1 cellular context compared by ENCODE assay signal in the genomic region with DNA sequence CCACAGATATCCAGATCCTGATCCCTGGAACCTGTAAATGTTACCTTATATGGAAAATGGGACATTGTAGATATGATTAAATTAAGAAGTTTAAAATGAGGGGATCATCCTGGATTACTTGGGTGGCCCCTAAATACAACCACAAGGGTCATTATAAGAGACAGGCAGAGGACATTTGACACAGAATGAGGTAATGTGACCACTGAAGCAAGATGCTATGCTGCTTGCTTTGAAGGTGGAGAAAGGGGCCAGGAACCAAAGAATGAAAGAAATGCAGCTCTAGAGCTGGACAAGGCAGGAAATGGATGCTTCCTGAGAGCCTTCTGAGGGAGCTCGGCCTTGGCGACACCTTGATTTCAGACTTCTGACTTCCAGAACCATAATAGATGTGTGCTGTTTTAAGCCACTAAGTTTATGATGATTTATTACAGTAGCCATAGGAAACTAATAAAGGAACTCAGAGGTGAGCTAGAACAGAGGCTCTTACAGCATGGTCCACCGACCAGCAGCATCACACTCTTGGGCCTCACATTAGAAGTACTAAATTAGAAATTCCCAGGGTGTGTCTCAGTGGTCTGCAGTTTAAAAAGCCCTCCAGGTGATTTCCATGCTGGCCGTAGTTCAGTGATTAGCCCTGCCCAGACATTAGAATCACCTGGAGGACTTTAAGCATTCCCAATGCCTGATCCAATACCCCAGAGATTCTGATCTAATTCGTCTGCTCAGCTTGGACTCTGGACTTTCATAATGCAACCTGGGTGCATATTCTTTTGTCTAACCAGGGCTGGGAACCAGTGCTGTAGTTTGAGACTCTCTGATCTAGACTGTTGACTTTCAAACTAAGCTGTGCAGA.
TF ChIP-seq lines count a peak whose summit lies in the region.

No MANE protein-coding gene starts in this region.

TF ChIP-seq in IMR-90, 13 proteins besides CTCF, POLR2A, EP300 and RAD21 (continued from another document):
- TF ChIP-seq FOS (IDR thresholded peaks at IDR 0.05; ENCODE audit: low read depth, low read length) (no peak), MAZ (IDR thresholded peaks at IDR 0.05; ENCODE audit: borderline replicate concordance, low read depth, low read length) (no peak), MAFK (IDR thresholded peaks at IDR 0.05; ENCODE audit: low read depth, low read length) (no peak), CEBPB (IDR thresholded peaks at IDR 0.05; ENCODE audit: low read depth, low read length) (no peak), BHLHE40 (IDR thresholded peaks at IDR 0.05; ENCODE audit: low read depth, low read length) (no peak), CHD1 (IDR thresholded peaks at IDR 0.05; ENCODE audit: low read depth, low read length) (no peak), MXI1 (IDR thresholded peaks at IDR 0.05; ENCODE audit: borderline replicate concordance, low read depth, low read length) (no peak), RCOR1 (IDR thresholded peaks at IDR 0.05; ENCODE audit: insufficient replicate concordance, low read length) (no peak), NFE2L2 (IDR thresholded peaks at IDR 0.05; ENCODE audit: low read depth, low read length) (no peak)
- TF ChIP-seq, protein P1, sequence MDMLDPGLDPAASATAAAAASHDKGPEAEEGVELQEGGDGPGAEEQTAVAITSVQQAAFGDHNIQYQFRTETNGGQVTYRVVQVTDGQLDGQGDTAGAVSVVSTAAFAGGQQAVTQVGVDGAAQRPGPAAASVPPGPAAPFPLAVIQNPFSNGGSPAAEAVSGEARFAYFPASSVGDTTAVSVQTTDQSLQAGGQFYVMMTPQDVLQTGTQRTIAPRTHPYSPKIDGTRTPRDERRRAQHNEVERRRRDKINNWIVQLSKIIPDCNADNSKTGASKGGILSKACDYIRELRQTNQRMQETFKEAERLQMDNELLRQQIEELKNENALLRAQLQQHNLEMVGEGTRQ (IDR thresholded peaks at IDR 0.05; ENCODE audit: low read depth, low read length): no peak
- TF ChIP-seq, protein P2, sequence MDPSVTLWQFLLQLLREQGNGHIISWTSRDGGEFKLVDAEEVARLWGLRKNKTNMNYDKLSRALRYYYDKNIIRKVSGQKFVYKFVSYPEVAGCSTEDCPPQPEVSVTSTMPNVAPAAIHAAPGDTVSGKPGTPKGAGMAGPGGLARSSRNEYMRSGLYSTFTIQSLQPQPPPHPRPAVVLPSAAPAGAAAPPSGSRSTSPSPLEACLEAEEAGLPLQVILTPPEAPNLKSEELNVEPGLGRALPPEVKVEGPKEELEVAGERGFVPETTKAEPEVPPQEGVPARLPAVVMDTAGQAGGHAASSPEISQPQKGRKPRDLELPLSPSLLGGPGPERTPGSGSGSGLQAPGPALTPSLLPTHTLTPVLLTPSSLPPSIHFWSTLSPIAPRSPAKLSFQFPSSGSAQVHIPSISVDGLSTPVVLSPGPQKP (IDR thresholded peaks at IDR 0.05; ENCODE audit: borderline replicate concordance, low read depth, low read length): no peak
